Comparison of ENCODE assay signal across 10 cellular contexts in the genomic region with DNA sequence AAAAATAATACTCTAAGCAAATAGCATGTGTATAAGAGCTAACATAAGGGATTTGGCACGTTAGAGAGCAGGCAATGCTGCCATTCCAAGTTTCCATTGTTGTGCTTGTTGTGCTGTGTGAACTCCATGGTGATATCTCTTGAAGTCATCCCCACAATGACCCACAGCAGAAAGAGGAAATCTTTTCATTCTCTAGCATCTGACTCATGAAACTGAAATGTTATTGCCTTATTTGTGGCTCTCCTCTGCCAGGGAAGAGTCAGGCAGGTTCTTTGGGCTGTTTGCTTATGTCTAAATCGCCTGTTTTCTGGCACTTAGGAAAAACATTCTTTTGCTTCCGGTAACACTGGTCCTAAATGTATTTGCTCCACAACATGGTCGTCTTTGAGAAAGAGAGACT.
DNase-seq lines count a peak whose midpoint lies in the region; ATAC-seq lines count a peak whose summit lies in the region.
"Had no signal": no experiment of that assay in that cellular context is flagged by ENCODE, and none has a peak within 500 bp of the region (broad histone marks: within the 10 kb centered on the region; RNA-seq: fewer than 3 reads in every experiment).

No MANE protein-coding gene starts in this region.

- peak overlapping the region in 1 of 2 donors; percentile 0 for H3K4me3 ChIP-seq in muscle layer of colon (ENCODE audit: low read depth in 1 of 2, low read length in 2 of 2)

- H3K9me3 ChIP-seq in muscle layer of colon (ENCODE audit: low read length), result no peaks in the 10 kb centered on the region

- no peaks in the 10 kb centered on the region for H3K27me3 ChIP-seq in muscle layer of colon (ENCODE audit: control insufficient read depth in 1 of 2, insufficient read depth in 2 of 2, low read length in 2 of 2)

- H3K4me1 ChIP-seq in muscle layer of colon (ENCODE audit: insufficient read depth, low read length), result peaks cover 33% of the 10 kb centered on the region

- no peak overlapping the region for H3K9ac ChIP-seq in muscle layer of colon (ENCODE audit: low read length)

- H3K27ac ChIP-seq in epithelial cell of prostate (peak overlapping the region; percentile 53), muscle layer of colon (ENCODE audit: low read depth, low read length) (peak overlapping the region; percentile 57)

- H3K36me3 ChIP-seq in muscle layer of colon (ENCODE audit: insufficient read depth, low read length), result no peaks in the 10 kb centered on the region

- no peak for ATAC-seq in HG03520 (IDR thresholded peaks at IDR 0.05; ENCODE audit: unreplicated experiment)
- no peak for ATAC-seq in HG03521 (IDR thresholded peaks at IDR 0.05; ENCODE audit: unreplicated experiment)
- no peak for ATAC-seq in HG03196 (IDR thresholded peaks at IDR 0.05; ENCODE audit: unreplicated experiment)
- no peak for ATAC-seq in HG02840 (IDR thresholded peaks at IDR 0.05; ENCODE audit: low FRiP score, unreplicated experiment)

- peak; percentile 94 for DNase-seq in AG08395 (ENCODE audit: low spot score)
- peak; percentile 96 for DNase-seq in NCI-H226
- peak; percentile 72 for DNase-seq in epithelial cell of prostate (ENCODE audit: low read depth, low spot score)
- DNase-seq: activated effector memory CD4-positive, alpha-beta T cell treated with Interleukin-2 at 50 U/mL for 16 hours; immature natural killer cell had no signal
